8 cellular contexts compared by ENCODE assay signal in the genomic region with DNA sequence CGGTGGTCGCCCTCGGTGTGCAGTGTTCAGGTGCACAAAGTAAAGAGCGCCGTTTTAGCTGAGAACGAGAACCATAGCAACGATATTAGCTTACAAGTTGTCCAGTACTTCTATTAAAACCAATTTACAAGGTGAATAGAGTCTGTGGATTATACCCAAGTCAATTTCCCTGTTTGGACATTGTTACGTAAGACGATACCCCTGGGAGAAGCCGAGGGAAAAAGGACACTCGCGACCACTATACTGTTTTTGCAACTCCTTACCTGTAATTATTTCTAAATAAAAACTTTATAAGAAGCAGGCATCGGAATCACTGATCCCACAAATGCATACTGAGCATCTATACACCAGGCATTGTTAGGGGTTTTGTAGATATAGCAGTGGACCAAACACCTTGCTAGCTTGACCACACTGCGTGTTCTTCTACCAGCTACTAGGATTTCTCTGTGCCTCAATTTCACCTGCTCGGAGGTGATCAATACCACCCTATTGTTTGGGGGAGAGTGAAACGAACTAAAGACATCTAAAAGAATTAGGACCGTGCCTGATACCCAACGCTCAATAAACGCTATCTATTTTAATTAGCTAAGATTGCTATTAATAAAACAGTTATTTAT. TPM values are rescaled to one million over a fixed set of nuclear protein-coding genes. Genes with fewer than 3 reads are reported as not detected.
DNase-seq lines count a peak whose midpoint lies in the region; ATAC-seq and TF ChIP-seq lines count a peak whose summit lies in the region.

No MANE protein-coding gene starts in this region.

- no peaks in the 10 kb centered on the region for H3K27me3 ChIP-seq in CD8-positive, alpha-beta memory T cell (ENCODE audit: insufficient read depth, low read length, poor library complexity, severe bottlenecking)
- H3K27me3 ChIP-seq in MM.1S (replicated peaks; ENCODE audit: insufficient read depth, low read length): no peaks in the 10 kb centered on the region
- H3K27me3 ChIP-seq in neuron (ENCODE audit: insufficient read depth, low read length): no peaks in the 10 kb centered on the region

- peak overlapping the region; percentile 51 for H3K27ac ChIP-seq in CD8-positive, alpha-beta memory T cell (ENCODE audit: low read depth, low read length)
- peak overlapping the region; percentile 74; the same call in 1 of the 2 replicates for H3K27ac ChIP-seq in MM.1S (ENCODE audit: low read length)

- POLR2A ChIA-PET in CD8-positive, alpha-beta memory T cell (lab: Charles Lee): interaction anchor here (0.5 to 2.8 kb wide), 15 partner anchors 9 to 1058 kb away, joined by 3 to 25 read pairs (median 4); partner anchors contain the start of genes DAPK3, MRPL54, YJU2 and ZBTB7A

- ATAC-seq in effector memory CD8-positive, alpha-beta T cell (replicated peaks): no peak

- peaks cover 46% of the 10 kb centered on the region for H3K79me2 ChIP-seq in MM.1S (ENCODE audit: low read length)

- peaks cover 50 to 64% (median 61%) of the 10 kb centered on the region in 3 donors for H3K4me1 Mint-ChIP-seq in CD8-positive, alpha-beta memory T cell
- peaks cover 35 to 51% of the 10 kb centered on the region in 2 donors for H3K4me1 Mint-ChIP-seq in effector memory CD8-positive, alpha-beta T cell (ENCODE audit: low read depth in 2 of 2)

- H3K4me3 Mint-ChIP-seq in CD8-positive, alpha-beta memory T cell: peak overlapping the region; percentile 94 to 99 (median 97)
- peak overlapping the region; percentile 94 to 96 for H3K4me3 Mint-ChIP-seq in effector memory CD8-positive, alpha-beta T cell

- H3K9me3 Mint-ChIP-seq in CD8-positive, alpha-beta memory T cell: no peaks in the 10 kb centered on the region
- no peaks in the 10 kb centered on the region for H3K9me3 Mint-ChIP-seq in effector memory CD8-positive, alpha-beta T cell

- H3K36me3 Mint-ChIP-seq in CD8-positive, alpha-beta memory T cell: peaks cover 8 to 48% (median 16%) of the 10 kb centered on the region in 3 donors
- peaks cover 78% of the 10 kb centered on the region for H3K36me3 Mint-ChIP-seq in effector memory CD8-positive, alpha-beta T cell (ENCODE audit: insufficient read depth)

- no peaks in the 10 kb centered on the region for H3K9me3 ChIP-seq in CD8-positive, alpha-beta memory T cell (ENCODE audit: low read length)
- H3K9me3 ChIP-seq in MM.1S (replicated peaks; ENCODE audit: insufficient read depth, low read length) (no peaks in the 10 kb centered on the region), neuron (ENCODE audit: low read length) (no peaks in the 10 kb centered on the region)

- peaks cover 0 to 10% of the 10 kb centered on the region in 2 donors for H3K27me3 Mint-ChIP-seq in CD8-positive, alpha-beta memory T cell
- no peaks in the 10 kb centered on the region for H3K27me3 Mint-ChIP-seq in effector memory CD8-positive, alpha-beta T cell

- H3K4me1 ChIP-seq in CD8-positive, alpha-beta memory T cell (ENCODE audit: insufficient read depth, low read length): peaks cover 46% of the 10 kb centered on the region
- H3K4me1 ChIP-seq in MM.1S (ENCODE audit: low read length) (peaks cover 13% of the 10 kb centered on the region), neuron (ENCODE audit: insufficient read depth, low read length) (peaks cover 31% of the 10 kb centered on the region)

- peaks cover 79% of the 10 kb centered on the region for H3F3A ChIP-seq in MM.1S (ENCODE audit: insufficient read depth, low read length)

- DNase-seq in CD8-positive, alpha-beta memory T cell: no peak
- DNase-seq in MM.1S (no peak), HuH-7.5 (ENCODE audit: low spot score) (no peak), SIG-M5 treated with dmso at 0.1 percent for 504 hours (lab: John Stamatoyannopoulos, UW; ENCODE audit: unreplicated experiment) (no peak), SHP77 (lab: John Stamatoyannopoulos, UW) (no peak), cerebellum (ENCODE audit: low spot score) (no peak)
- DNase-seq in effector memory CD8-positive, alpha-beta T cell: no peak

- peak overlapping the region; percentile 59; the same call in 1 of the 2 replicates for H3K9ac ChIP-seq in MM.1S (ENCODE audit: low read length)

- peak overlapping the region; percentile 90 for H3K4me3 ChIP-seq in CD8-positive, alpha-beta memory T cell (ENCODE audit: low read length)
- H3K4me3 ChIP-seq in MM.1S (ENCODE audit: low read length): peak overlapping the region; percentile 88
- H3K4me3 ChIP-seq in neuron (ENCODE audit: low read length): peak overlapping the region; percentile 84

- peak overlapping the region; percentile 63 to 98 (median 97) for H3K27ac Mint-ChIP-seq in CD8-positive, alpha-beta memory T cell
- H3K27ac Mint-ChIP-seq in effector memory CD8-positive, alpha-beta T cell: peak overlapping the region; percentile 96 to 97

- H2AFZ ChIP-seq in MM.1S (ENCODE audit: low read length) (peak overlapping the region; percentile 58), neuron (ENCODE audit: low read depth, low read length) (peak overlapping the region; percentile 66)

- peaks cover 35% of the 10 kb centered on the region for H3K36me3 ChIP-seq in CD8-positive, alpha-beta memory T cell (ENCODE audit: insufficient read depth, low read length)
- H3K36me3 ChIP-seq in MM.1S (replicated peaks; ENCODE audit: insufficient read depth, low read length): peaks cover 39% of the 10 kb centered on the region
- H3K36me3 ChIP-seq in neuron (ENCODE audit: insufficient read depth, low read length): peaks cover 39% of the 10 kb centered on the region

- H4K20me1 ChIP-seq in MM.1S (ENCODE audit: insufficient read depth, low read length): peaks cover 40% of the 10 kb centered on the region

- peak overlapping the region; percentile 78 for H3K4me2 ChIP-seq in MM.1S (ENCODE audit: low read depth, low read length)

- TF ChIP-seq CTCF in MM.1S (IDR thresholded peaks at IDR 0.05; ENCODE audit: low read length): no peak

- no peaks in the 10 kb centered on the region for H3K9me2 ChIP-seq in MM.1S (replicated peaks; ENCODE audit: insufficient read depth, low read length)

- CTCF ChIA-PET in CD8-positive, alpha-beta memory T cell (lab: Charles Lee): interaction anchor here (0.6 to 2.6 kb wide), 19 partner anchors 9 to 392 kb away, joined by 3 to 17 read pairs (median 4); partner anchors contain the start of genes DAPK3, PIAS4, YJU2 and ZBTB7A

RNA-seq across cellular contexts. Expression of gene EEF2, which starts 0.5 kb away (rescaled TPM):
- total RNA-seq in CD8-positive, alpha-beta memory T cell: 1,000 to 10,000 TPM; 3,106 to 3,129 TPM
- polyA plus RNA-seq in CD8-positive, alpha-beta memory T cell: 533 TPM
- 1,068 TPM for total RNA-seq in cerebellum

RNA-seq across cellular contexts. Expression of gene DAPK3, which starts 14.9 kb away (rescaled TPM):
- 10 to 100 TPM; 42.5 to 44.9 TPM for total RNA-seq in CD8-positive, alpha-beta memory T cell
- polyA plus RNA-seq in CD8-positive, alpha-beta memory T cell: 38.5 TPM
- total RNA-seq in cerebellum: 45.4 TPM

RNA-seq across cellular contexts. Expression of gene PIAS4, which starts 21.8 kb away (rescaled TPM):
- total RNA-seq in CD8-positive, alpha-beta memory T cell: 10 to 100 TPM; 29.1 to 33.8 TPM
- 6.3 TPM for polyA plus RNA-seq in CD8-positive, alpha-beta memory T cell
- 19.1 TPM for total RNA-seq in cerebellum

RNA-seq across cellular contexts. Expression of gene NMRK2, which starts 52.9 kb away (rescaled TPM):
- total RNA-seq in CD8-positive, alpha-beta memory T cell: not detected
- polyA plus RNA-seq in CD8-positive, alpha-beta memory T cell: not detected
- total RNA-seq in cerebellum: not detected
